Comparison of ENCODE assay signal across 27 cellular contexts in genomic region chr2:136539355-136539754, GRCh38.
"Had no signal": no experiment of that assay in that cellular context is flagged by ENCODE, and none has a peak within 500 bp of the region (broad histone marks: within the 10 kb centered on the region; RNA-seq: fewer than 3 reads in every experiment).

No MANE protein-coding gene starts in this region.

- H3K36me3 ChIP-seq: stomach, suprapubic skin, thoracic aorta, thyroid gland, tibial artery, tibial nerve, transverse colon, upper lobe of left lung, upper lobe of right lung, uterus, vagina had no signal

- FAIRE-seq: urothelium cell line had no signal

- H3K4me3 ChIP-seq: stomach, suprapubic skin, testis, thoracic aorta, thyroid gland, tibial artery, tibial nerve, transverse colon, upper lobe of left lung, upper lobe of right lung, uterus, vagina had no signal

- ATAC-seq: stimulated activated effector memory CD8-positive, alpha-beta T cell treated with anti-CD3 and anti-CD28 coated beads, Interleukin-12 subunit alpha, Interleukin-12 subunit beta, amount 100 ng/mL, for 72 hours; stimulated activated memory B cell treated with anti-CD40 and anti-IgM and Interleukin-4, amounts not matched to agents 10 μg/mL and 1 μg/mL and 100 μg/mL, for 72 hours; stimulated activated naive B cell treated with anti-CD40 and anti-IgM and Interleukin-4, amounts not matched to agents 10 μg/mL and 1 μg/mL and 100 μg/mL, for 72 hours; stimulated activated naive CD8-positive, alpha-beta T cell treated with anti-CD3 and anti-CD28 coated beads, Interleukin-15, amount 100 ng/mL, for 72 hours; stimulated activated naive CD8-positive, alpha-beta T cell treated with anti-CD3 and anti-CD28 coated beads, Interleukin-15, Interleukin-2, amounts not matched to agents 100 U/mL and 50 U/mL, for 24 hours; upper lobe of right lung had no signal

- DNase-seq: stimulated activated CD4-positive, alpha-beta T cell treated with anti-CD3 and anti-CD28 coated beads, Interleukin-2, amount 100 ng/mL, for 48 hours; stimulated activated CD4-positive, alpha-beta T cell treated with anti-CD3 and anti-CD28 coated beads, Interleukin-4, amount 100 ng/mL, for 1 hour; stimulated activated CD4-positive, alpha-beta T cell treated with anti-CD3 and anti-CD28 coated beads, Interleukin-4, amount 100 ng/mL, for 24 hours; stimulated activated CD4-positive, alpha-beta T cell treated with anti-CD3 and anti-CD28 coated beads, Interleukin-4, amount 100 ng/mL, for 4 hours; stimulated activated CD8-positive, alpha-beta memory T cell treated with anti-CD3 and anti-CD28 coated beads, Interleukin-4, amount 100 ng/mL, for 48 hours; stimulated activated naive B cell treated with anti-CD40 and anti-IgM and Interleukin-4, amounts not matched to agents 10 μg/mL and 1 μg/mL and 100 μg/mL, for 72 hours; stimulated activated naive CD4-positive, alpha-beta T cell; stimulated activated naive CD4-positive, alpha-beta T cell treated with Interleukin-2 at 50 U/mL for 16 hours; stimulated activated naive CD8-positive, alpha-beta T cell treated with anti-CD3 and anti-CD28 coated beads, Interleukin-15, amount 100 ng/mL, for 72 hours; stimulated activated naive CD8-positive, alpha-beta T cell treated with anti-CD3 and anti-CD28 coated beads, Interleukin-15, Interleukin-2, amounts not matched to agents 100 U/mL and 50 U/mL, for 24 hours; stomach; substantia nigra; testis; thyroid gland; tibial artery; transverse colon; trophoblast cell; upper lobe of left lung; upper lobe of right lung; uterus had no signal

- H3K4me1 ChIP-seq: stomach, suprapubic skin, testis, thyroid gland, tibial artery, tibial nerve, transverse colon, upper lobe of left lung, upper lobe of right lung, uterus, vagina had no signal

- H3K27me3 ChIP-seq: stomach, suprapubic skin, testis, thyroid gland, tibial artery, tibial nerve, transverse colon, upper lobe of left lung, upper lobe of right lung, uterus, vagina had no signal

- H3K9me3 ChIP-seq: stomach, suprapubic skin, testis, thoracic aorta, thyroid gland, tibial artery, tibial nerve, transverse colon, upper lobe of left lung, upper lobe of right lung, uterus, vagina had no signal

- H3K27ac ChIP-seq: stomach, suprapubic skin, testis, thoracic aorta, thyroid gland, tibial artery, tibial nerve, transverse colon, upper lobe of left lung, upper lobe of right lung, uterus, vagina had no signal
